In the genomic region with DNA sequence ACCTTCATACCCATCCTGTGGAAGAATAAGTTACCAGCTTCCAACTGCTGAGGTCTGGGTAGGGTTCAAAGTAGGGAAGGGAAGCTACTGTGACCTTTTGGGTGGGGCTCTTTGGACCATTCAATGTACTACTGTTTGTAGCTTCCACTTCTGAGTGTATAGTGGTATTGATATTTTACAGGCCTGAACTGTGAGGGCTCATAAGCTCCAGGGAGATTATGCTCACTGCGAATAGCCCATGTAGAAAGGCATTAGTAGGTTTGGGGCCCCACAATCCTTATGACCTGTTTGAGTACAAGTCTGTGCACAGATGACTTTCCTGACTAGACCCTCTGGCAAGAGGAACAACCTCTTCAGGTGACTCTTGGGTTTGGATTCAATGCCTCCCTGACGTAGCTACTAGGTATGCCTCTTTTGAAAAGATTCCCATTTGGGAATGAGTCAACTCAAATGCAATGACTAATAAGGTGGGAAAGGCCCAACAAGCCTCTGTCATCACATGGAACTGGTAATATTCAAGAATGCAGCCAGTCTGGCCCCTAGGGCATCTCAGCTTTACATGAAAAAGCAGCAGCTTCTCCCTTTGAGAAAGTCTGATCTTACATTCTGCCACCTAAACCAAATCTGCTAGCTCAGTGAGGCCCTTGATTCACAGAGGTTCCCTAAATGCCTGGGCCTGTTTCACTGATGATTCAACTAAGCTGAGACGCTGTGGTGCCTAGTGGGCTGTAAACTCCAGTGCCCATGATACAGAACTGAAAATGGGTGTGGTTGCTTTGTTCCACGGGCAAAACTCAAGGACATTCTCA, we compare ENCODE assay signal across 8 cellular contexts.
DNase-seq lines count a peak whose midpoint lies in the region; ATAC-seq and TF ChIP-seq lines count a peak whose summit lies in the region.

No MANE protein-coding gene starts in this region.

- H3K27me3 ChIP-seq in heart left ventricle (no peaks in the 10 kb centered on the region), right atrium auricular region (no peaks in the 10 kb centered on the region), SJSA1 (replicated peaks) (no peaks in the 10 kb centered on the region)

- no peak for TF ChIP-seq POLR2A in heart left ventricle (IDR thresholded peaks at IDR 0.05)

- H3K27ac Mint-ChIP-seq in stimulated activated naive CD8-positive, alpha-beta T cell treated with anti-CD3 and anti-CD28 coated beads, Interleukin-15, amount 100 ng/mL, for 72 hours, result peak overlapping the region; percentile 13 to 89
- no peak overlapping the region for H3K27ac Mint-ChIP-seq in progenitor cell of endocrine pancreas

- H3K27me3 Mint-ChIP-seq in stimulated activated naive CD8-positive, alpha-beta T cell treated with anti-CD3 and anti-CD28 coated beads, Interleukin-15, amount 100 ng/mL, for 72 hours, result no peaks in the 10 kb centered on the region
- no peaks in the 10 kb centered on the region for H3K27me3 Mint-ChIP-seq in progenitor cell of endocrine pancreas

- intact Hi-C loops in heart left ventricle (cut with DNase I), result no loop called here

- DNase-seq in heart left ventricle, result no peak
- no peak for DNase-seq in right atrium auricular region (ENCODE audit: low spot score)
- peak; percentile 63 to 66 for DNase-seq in SJSA1 (ENCODE audit: low read depth in 1 of 2, low spot score in 2 of 2)
- peak; percentile 63 for DNase-seq in fibroblast of villous mesenchyme (ENCODE audit: low read depth)
- DNase-seq in stimulated activated naive CD8-positive, alpha-beta T cell treated with anti-CD3 and anti-CD28 coated beads, Interleukin-15, amount 100 ng/mL, for 72 hours, result peak in 1 of 2 donors; percentile 32
- no peak for DNase-seq in HuH-7.5 (ENCODE audit: low spot score)
- DNase-seq in progenitor cell of endocrine pancreas (ENCODE audit: low spot score, unreplicated experiment), result no peak

- H3K4me3 ChIP-seq in heart left ventricle, result no peak overlapping the region
- no peak overlapping the region for H3K4me3 ChIP-seq in right atrium auricular region
- H3K4me3 ChIP-seq in SJSA1, result no peak overlapping the region
- H3K4me3 ChIP-seq in fibroblast of villous mesenchyme (ENCODE audit: low read depth, low read length), result no peak overlapping the region

- 70 to 84% (median 81%) methylated on average over 4 of the region's 4 CpGs for WGBS in heart left ventricle, 4 donors

- no peaks in the 10 kb centered on the region for H3K9me3 ChIP-seq in heart left ventricle
- H3K9me3 ChIP-seq in right atrium auricular region, result no peaks in the 10 kb centered on the region
- H3K9me3 ChIP-seq in SJSA1 (replicated peaks), result no peaks in the 10 kb centered on the region

- TF ChIP-seq CTCF in heart left ventricle (IDR thresholded peaks at IDR 0.05) (no peak), right atrium auricular region (IDR thresholded peaks at IDR 0.05) (no peak), fibroblast of villous mesenchyme (IDR thresholded peaks at IDR 0.05; ENCODE audit: insufficient read depth, low read depth, low read length) (no peak), progenitor cell of endocrine pancreas (IDR thresholded peaks at IDR 0.05; ENCODE audit: unreplicated experiment) (no peak)

- peak overlapping the region; percentile 48 to 50 for H3K4me3 Mint-ChIP-seq in stimulated activated naive CD8-positive, alpha-beta T cell treated with anti-CD3 and anti-CD28 coated beads, Interleukin-15, amount 100 ng/mL, for 72 hours
- H3K4me3 Mint-ChIP-seq in progenitor cell of endocrine pancreas (ENCODE audit: low read depth), result no peak overlapping the region

- no peaks in the 10 kb centered on the region for H3K36me3 Mint-ChIP-seq in progenitor cell of endocrine pancreas (ENCODE audit: insufficient read depth)

- H3K27ac ChIP-seq in heart left ventricle (no peak overlapping the region), right atrium auricular region (no peak overlapping the region), SJSA1 (peak overlapping the region; percentile 72)

- H3K36me3 ChIP-seq in heart left ventricle (peaks cover 0 to 5% (median 0%) of the 10 kb centered on the region in 9 donors), right atrium auricular region (no peaks in the 10 kb centered on the region), SJSA1 (no peaks in the 10 kb centered on the region)

- no peaks in the 10 kb centered on the region for H3K9me3 Mint-ChIP-seq in stimulated activated naive CD8-positive, alpha-beta T cell treated with anti-CD3 and anti-CD28 coated beads, Interleukin-15, amount 100 ng/mL, for 72 hours
- no peaks in the 10 kb centered on the region for H3K9me3 Mint-ChIP-seq in progenitor cell of endocrine pancreas (ENCODE audit: low read depth)

- peaks cover 70% of the 10 kb centered on the region for H3K4me1 Mint-ChIP-seq in stimulated activated naive CD8-positive, alpha-beta T cell treated with anti-CD3 and anti-CD28 coated beads, Interleukin-15, amount 100 ng/mL, for 72 hours
- H3K4me1 Mint-ChIP-seq in progenitor cell of endocrine pancreas (ENCODE audit: low read depth), result peaks cover 6% of the 10 kb centered on the region

- ATAC-seq in heart left ventricle (peak in 3 of 4 donors; percentile 12 to 59 (median 49)), HG02870 (IDR thresholded peaks at IDR 0.05; ENCODE audit: unreplicated experiment) (peak; percentile 60)
- peak; percentile 85 for ATAC-seq in stimulated activated naive CD8-positive, alpha-beta T cell treated with anti-CD3 and anti-CD28 coated beads, Interleukin-15, amount 100 ng/mL, for 72 hours

- peaks cover 0 to 38% (median 19%) of the 10 kb centered on the region in 12 donors for H3K4me1 ChIP-seq in heart left ventricle
- peaks cover 0 to 32% of the 10 kb centered on the region in 2 donors for H3K4me1 ChIP-seq in right atrium auricular region
- H3K4me1 ChIP-seq in SJSA1 (replicated peaks), result peaks cover 17% of the 10 kb centered on the region

Comparison
In these comparisons a context has a peak if more than half of its experiments do, and no peak if none do; other contexts are left out.
1. DNase-seq: peak in SJSA1 (2 of 2) and fibroblast of villous mesenchyme (single experiment); none in heart left ventricle (0 of 5), right atrium auricular region (single experiment), HuH-7.5 (single experiment) and progenitor cell of endocrine pancreas (single experiment).
2. Peak in every context shown above with its lines, with median percentiles within 50 percentile points of each other: ATAC-seq.